In the genomic region with DNA sequence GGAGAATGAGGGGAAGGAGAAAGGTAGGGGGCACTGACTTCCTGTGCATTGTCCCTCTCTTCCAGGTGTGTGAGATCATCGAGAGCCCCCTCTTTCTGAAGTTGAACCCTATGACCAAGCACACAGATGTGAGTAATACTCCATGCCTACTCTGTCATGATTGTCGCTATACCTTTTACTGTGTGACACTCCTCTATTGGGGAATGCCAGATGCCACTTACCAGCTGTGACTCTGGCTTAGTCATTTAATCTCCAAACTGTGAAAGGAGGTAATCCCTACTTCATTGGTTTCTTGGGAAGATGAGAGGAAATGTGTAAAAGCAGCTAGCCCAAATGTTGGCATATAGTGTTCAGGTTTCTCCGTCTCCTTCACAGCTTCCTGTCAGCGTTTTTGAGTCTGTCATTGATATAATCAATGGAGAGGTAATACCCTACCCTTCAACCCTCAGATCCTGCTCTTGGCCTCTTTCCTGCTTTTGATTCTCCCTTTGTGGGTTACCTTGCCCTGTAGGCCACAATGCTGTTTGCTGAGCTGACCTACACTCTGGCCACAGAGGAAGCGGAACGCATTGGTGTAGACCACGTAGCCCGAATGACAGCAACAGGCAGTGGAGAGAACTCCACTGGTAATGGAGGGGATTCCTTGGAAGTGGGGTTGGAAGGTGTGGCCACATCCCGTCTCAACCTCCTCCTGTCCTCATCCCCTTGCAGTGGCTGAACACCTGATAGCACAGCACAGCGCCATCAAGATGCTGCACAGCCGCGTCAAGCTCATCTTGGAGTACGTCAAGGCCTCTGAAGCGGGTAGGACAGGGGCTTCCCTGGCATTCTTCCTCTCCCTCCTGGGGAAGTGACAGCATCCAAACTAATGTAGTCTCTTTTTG, we compare ENCODE assay signal across 10 cellular contexts. TPM values are rescaled to one million over a fixed set of nuclear protein-coding genes. Genes with fewer than 3 reads are reported as not detected.
A peak's percentile ranks its signal among the peaks of the same experiment; 100 is the strongest.
DNase-seq lines count a peak whose midpoint lies in the region; ATAC-seq, FAIRE-seq and TF ChIP-seq lines count a peak whose summit lies in the region.
"Had no signal": no experiment of that assay in that cellular context is flagged by ENCODE, and none has a peak within 500 bp of the region (broad histone marks: within the 10 kb centered on the region; RNA-seq: fewer than 3 reads in every experiment).

No MANE protein-coding gene starts in this region.

- CTCF ChIA-PET in CD8-positive, alpha-beta memory T cell (lab: Charles Lee): no interaction called here

- no peak overlapping the region for H3K4me3 ChIP-seq in CD8-positive, alpha-beta memory T cell (ENCODE audit: low read length)
- no peak overlapping the region for H3K4me3 ChIP-seq in tibial artery
- H3K4me3 ChIP-seq: Peyer's patch had no signal

- H3K36me3 ChIP-seq in CD8-positive, alpha-beta memory T cell (ENCODE audit: insufficient read depth, low read length): peaks cover 52% of the 10 kb centered on the region
- peaks cover 52 to 59% (median 56%) of the 10 kb centered on the region in 3 donors for H3K36me3 ChIP-seq in tibial artery

- TF ChIP-seq CTCF in HFFc6 (IDR thresholded peaks at IDR 0.05) (no peak), tibial artery (IDR thresholded peaks at IDR 0.05) (no peak)

- H3K9me3 Mint-ChIP-seq in CD8-positive, alpha-beta memory T cell: no peaks in the 10 kb centered on the region
- H3K9me3 Mint-ChIP-seq in HFFc6 (no peaks in the 10 kb centered on the region), naive B cell (peaks cover 0 to 3% (median 0%) of the 10 kb centered on the region in 7 donors)
- H3K9me3 Mint-ChIP-seq in activated T-helper 1 cell treated with anti-CD3 and anti-CD28 coated beads, Interleukin-12 subunit alpha, Interleukin-12 subunit beta, Interleukin-2, Interleukin-4 antibody, amounts not matched to agents 30 ng/mL and 10 ng/mL and 1 ng/mL, durations not matched to agents 14 hours and 24 hours and 36 hours: no peaks in the 10 kb centered on the region

- no peak overlapping the region for H3K27ac ChIP-seq in CD8-positive, alpha-beta memory T cell (ENCODE audit: low read depth, low read length)
- H3K27ac ChIP-seq in tibial artery: no peak overlapping the region
- H3K27ac ChIP-seq: Peyer's patch had no signal

- FAIRE-seq in frontal cortex (lab: Jason Lieb, UNC): no peak
- FAIRE-seq: keratinocyte had no signal

- H3K27me3 Mint-ChIP-seq in CD8-positive, alpha-beta memory T cell: peaks cover 0 to 9% of the 10 kb centered on the region in 2 donors
- peaks cover 2% of the 10 kb centered on the region for H3K27me3 Mint-ChIP-seq in HFFc6 (ENCODE audit: insufficient read depth)
- peaks cover 3% of the 10 kb centered on the region for H3K27me3 Mint-ChIP-seq in activated T-helper 1 cell treated with anti-CD3 and anti-CD28 coated beads, Interleukin-12 subunit alpha, Interleukin-12 subunit beta, Interleukin-2, Interleukin-4 antibody, amounts not matched to agents 30 ng/mL and 10 ng/mL and 1 ng/mL, durations not matched to agents 14 hours and 24 hours and 36 hours (ENCODE audit: insufficient read depth)
- no peaks in the 10 kb centered on the region for H3K27me3 Mint-ChIP-seq in naive B cell

- ATAC-seq in naive B cell (ENCODE audit: low read depth in 2 of 2) (no peak), Right ventricle myocardium superior (ENCODE audit: poor library complexity) (no peak)

- peaks cover 10 to 35% (median 21%) of the 10 kb centered on the region in 3 donors for H3K4me1 Mint-ChIP-seq in CD8-positive, alpha-beta memory T cell
- H3K4me1 Mint-ChIP-seq in HFFc6 (ENCODE audit: low read depth): peaks cover 78% of the 10 kb centered on the region
- H3K4me1 Mint-ChIP-seq in activated T-helper 1 cell treated with anti-CD3 and anti-CD28 coated beads, Interleukin-12 subunit alpha, Interleukin-12 subunit beta, Interleukin-2, Interleukin-4 antibody, amounts not matched to agents 30 ng/mL and 10 ng/mL and 1 ng/mL, durations not matched to agents 14 hours and 24 hours and 36 hours (ENCODE audit: low read depth): peaks cover 31% of the 10 kb centered on the region
- H3K4me1 Mint-ChIP-seq in naive B cell: peaks cover 12 to 39% (median 17%) of the 10 kb centered on the region in 3 donors

- peak overlapping the region in 6 of 7 donors; percentile 18 to 92 (median 74) for H3K4me3 Mint-ChIP-seq in CD8-positive, alpha-beta memory T cell
- peak overlapping the region; percentile 92 for H3K4me3 Mint-ChIP-seq in HFFc6
- peak overlapping the region; percentile 90 for H3K4me3 Mint-ChIP-seq in activated T-helper 1 cell treated with anti-CD3 and anti-CD28 coated beads, Interleukin-12 subunit alpha, Interleukin-12 subunit beta, Interleukin-2, Interleukin-4 antibody, amounts not matched to agents 30 ng/mL and 10 ng/mL and 1 ng/mL, durations not matched to agents 14 hours and 24 hours and 36 hours
- peak overlapping the region in 6 of 8 donors; percentile 57 to 90 (median 88) for H3K4me3 Mint-ChIP-seq in naive B cell

- peak overlapping the region in 6 of 8 donors; percentile 10 to 94 (median 63) for H3K27ac Mint-ChIP-seq in CD8-positive, alpha-beta memory T cell
- H3K27ac Mint-ChIP-seq in HFFc6: peak overlapping the region; percentile 90
- H3K27ac Mint-ChIP-seq in activated T-helper 1 cell treated with anti-CD3 and anti-CD28 coated beads, Interleukin-12 subunit alpha, Interleukin-12 subunit beta, Interleukin-2, Interleukin-4 antibody, amounts not matched to agents 30 ng/mL and 10 ng/mL and 1 ng/mL, durations not matched to agents 14 hours and 24 hours and 36 hours: peak overlapping the region; percentile 3
- H3K27ac Mint-ChIP-seq in naive B cell: peak overlapping the region in 3 of 6 donors; percentile 42 to 93 (median 43)

- H3K36me3 Mint-ChIP-seq in CD8-positive, alpha-beta memory T cell: peaks cover 9 to 64% (median 13%) of the 10 kb centered on the region in 3 donors
- peaks cover 46% of the 10 kb centered on the region for H3K36me3 Mint-ChIP-seq in HFFc6 (ENCODE audit: low read depth)
- H3K36me3 Mint-ChIP-seq in activated T-helper 1 cell treated with anti-CD3 and anti-CD28 coated beads, Interleukin-12 subunit alpha, Interleukin-12 subunit beta, Interleukin-2, Interleukin-4 antibody, amounts not matched to agents 30 ng/mL and 10 ng/mL and 1 ng/mL, durations not matched to agents 14 hours and 24 hours and 36 hours (ENCODE audit: low read depth): peaks cover 51% of the 10 kb centered on the region
- H3K36me3 Mint-ChIP-seq in naive B cell: peaks cover 11 to 21% of the 10 kb centered on the region in 2 donors

- peaks cover 21% of the 10 kb centered on the region for H3K4me1 ChIP-seq in CD8-positive, alpha-beta memory T cell (ENCODE audit: insufficient read depth, low read length)
- peaks cover 0 to 25% (median 12%) of the 10 kb centered on the region in 4 donors for H3K4me1 ChIP-seq in tibial artery

- DNase-seq in CD8-positive, alpha-beta memory T cell: no peak
- DNase-seq in HFFc6: peak; percentile 35
- no peak for DNase-seq in activated T-helper 1 cell treated with anti-CD3 and anti-CD28 coated beads, Interleukin-12 subunit alpha, Interleukin-12 subunit beta, Interleukin-2, Interleukin-4 antibody, amounts not matched to agents 30 ng/mL and 10 ng/mL and 1 ng/mL, durations not matched to agents 14 hours and 24 hours and 36 hours (ENCODE audit: low spot score)
- no peak for DNase-seq in naive B cell
- no peak for DNase-seq in frontal cortex (ENCODE audit: low spot score in 2 of 2)
- no peak for DNase-seq in tibial artery
- DNase-seq in kidney glomerular epithelial cell (lab: John Stamatoyannopoulos, UW): no peak
- DNase-seq in Right ventricle myocardium superior: no peak
- DNase-seq: Peyer's patch had no signal

- H3K27me3 ChIP-seq in CD8-positive, alpha-beta memory T cell (ENCODE audit: insufficient read depth, low read length, poor library complexity, severe bottlenecking): no peaks in the 10 kb centered on the region
- no peaks in the 10 kb centered on the region for H3K27me3 ChIP-seq in tibial artery
- H3K27me3 ChIP-seq: Peyer's patch had no signal

- intact Hi-C loops in activated T-helper 1 cell treated with anti-CD3 and anti-CD28 coated beads, Interleukin-12 subunit alpha, Interleukin-12 subunit beta, Interleukin-2, Interleukin-4 antibody, amounts not matched to agents 30 ng/mL and 10 ng/mL and 1 ng/mL, durations not matched to agents 14 hours and 24 hours and 36 hours (cut with micrococcal nuclease): no loop called here
- intact Hi-C loops in tibial artery (cut with DNase I; ENCODE audit: low total_unique reads) (no loop called here), Right ventricle myocardium superior (cut with DNase I) (no loop called here)

- POLR2A ChIA-PET in CD8-positive, alpha-beta memory T cell (lab: Charles Lee): interaction anchor here (0.5 to 1.9 kb wide), 3 partner anchors 8 to 429 kb away, joined by 3 to 7 read pairs (median 3); a partner anchor contains a TSS

- H3K9me3 ChIP-seq in CD8-positive, alpha-beta memory T cell (ENCODE audit: low read length): no peaks in the 10 kb centered on the region
- no peaks in the 10 kb centered on the region for H3K9me3 ChIP-seq in tibial artery
- H3K9me3 ChIP-seq: Peyer's patch had no signal

RNA-seq across cellular contexts. Expression of a gene that starts 2.0 kb away (rescaled TPM):
- total RNA-seq in CD8-positive, alpha-beta memory T cell: 100 to 1,000 TPM; 110 to 111 TPM
- 144 TPM for polyA plus RNA-seq in CD8-positive, alpha-beta memory T cell
- total RNA-seq in HFFc6 (2021; fragmentation: NEBNext Ultra II Directional; extraction: Animal tissue kit (Norgen Biotek cat#: 25700)): 100 to 1,000 TPM; 253 to 334 (median 302) TPM
- 101 and 115 TPM in 2 replicates for total RNA-seq in activated T-helper 1 cell treated with anti-CD3 and anti-CD28 coated beads, Interleukin-12 subunit alpha, Interleukin-12 subunit beta, Interleukin-2, Interleukin-4 antibody, amounts not matched to agents 30 ng/mL and 10 ng/mL and 1 ng/mL, durations not matched to agents 14 hours and 24 hours and 36 hours
- polyA plus RNA-seq in naive B cell (ENCODE audit: low read depth in 6 of 6): 100 to 1,000 TPM; 109 to 249 (median 128) TPM
- 40.4 TPM for total RNA-seq in frontal cortex
- total RNA-seq in Right ventricle myocardium superior: 107 TPM

RNA-seq across cellular contexts. Expression of a gene that starts 9.2 kb away (rescaled TPM):
- total RNA-seq in CD8-positive, alpha-beta memory T cell: 10 to 100 TPM; 26.8 to 27.9 TPM
- polyA plus RNA-seq in CD8-positive, alpha-beta memory T cell: 29.8 TPM
- total RNA-seq in HFFc6 (2021; fragmentation: NEBNext Ultra II Directional; extraction: Animal tissue kit (Norgen Biotek cat#: 25700)): 10 to 100 TPM; 16.5 to 19.4 (median 18.3) TPM
- 24.6 and 26.1 TPM in 2 replicates for total RNA-seq in activated T-helper 1 cell treated with anti-CD3 and anti-CD28 coated beads, Interleukin-12 subunit alpha, Interleukin-12 subunit beta, Interleukin-2, Interleukin-4 antibody, amounts not matched to agents 30 ng/mL and 10 ng/mL and 1 ng/mL, durations not matched to agents 14 hours and 24 hours and 36 hours
- polyA plus RNA-seq in naive B cell (ENCODE audit: low read depth in 6 of 6): 10 to 100 TPM; 14.6 to 34.4 (median 21.8) TPM
- total RNA-seq in frontal cortex (44.4 TPM), Right ventricle myocardium superior (12.0 TPM)

RNA-seq across cellular contexts. Expression of a gene that starts 10.4 kb away (rescaled TPM):
- total RNA-seq in CD8-positive, alpha-beta memory T cell: 100 to 1,000 TPM; 440 to 452 TPM
- 28.9 TPM for polyA plus RNA-seq in CD8-positive, alpha-beta memory T cell
- total RNA-seq in HFFc6 (2021; fragmentation: NEBNext Ultra II Directional; extraction: Animal tissue kit (Norgen Biotek cat#: 25700)): 100 to 1,000 TPM in 5 of 6 experiments, 10 to 100 TPM in 1; 70.9 to 139 (median 124) TPM
- total RNA-seq in activated T-helper 1 cell treated with anti-CD3 and anti-CD28 coated beads, Interleukin-12 subunit alpha, Interleukin-12 subunit beta, Interleukin-2, Interleukin-4 antibody, amounts not matched to agents 30 ng/mL and 10 ng/mL and 1 ng/mL, durations not matched to agents 14 hours and 24 hours and 36 hours: 447 and 452 TPM in 2 replicates
- polyA plus RNA-seq in naive B cell (ENCODE audit: low read depth in 6 of 6): 10 to 100 TPM; 39.0 to 59.9 (median 47.1) TPM
- 35.9 TPM for total RNA-seq in frontal cortex
- 21.6 TPM for total RNA-seq in Right ventricle myocardium superior

RNA-seq across cellular contexts. Expression of a gene that starts 10.7 kb away (rescaled TPM):
- total RNA-seq in CD8-positive, alpha-beta memory T cell: 10 to 100 TPM; 13.8 to 17.3 TPM
- 5.2 TPM for polyA plus RNA-seq in CD8-positive, alpha-beta memory T cell
- total RNA-seq in HFFc6 (2021; fragmentation: NEBNext Ultra II Directional; extraction: Animal tissue kit (Norgen Biotek cat#: 25700)): 10 to 100 TPM; 20.2 to 24.5 (median 21.9) TPM
- 12.3 and 15.9 TPM in 2 replicates for total RNA-seq in activated T-helper 1 cell treated with anti-CD3 and anti-CD28 coated beads, Interleukin-12 subunit alpha, Interleukin-12 subunit beta, Interleukin-2, Interleukin-4 antibody, amounts not matched to agents 30 ng/mL and 10 ng/mL and 1 ng/mL, durations not matched to agents 14 hours and 24 hours and 36 hours
- 1 to 10 TPM; 3.3 to 6.8 (median 5.6) TPM for polyA plus RNA-seq in naive B cell (ENCODE audit: low read depth in 6 of 6)
- total RNA-seq in frontal cortex (24.9 TPM), Right ventricle myocardium superior (13.4 TPM)

RNA-seq across cellular contexts. Expression of a gene that starts 28.4 kb away (rescaled TPM):
- total RNA-seq in CD8-positive, alpha-beta memory T cell: 10 to 100 TPM; 75.7 to 82.3 TPM
- polyA plus RNA-seq in CD8-positive, alpha-beta memory T cell: 39.8 TPM
- 10 to 100 TPM; 66.4 to 78.6 (median 77.4) TPM for total RNA-seq in HFFc6 (2021; fragmentation: NEBNext Ultra II Directional; extraction: Animal tissue kit (Norgen Biotek cat#: 25700))
- 72.9 and 79.2 TPM in 2 replicates for total RNA-seq in activated T-helper 1 cell treated with anti-CD3 and anti-CD28 coated beads, Interleukin-12 subunit alpha, Interleukin-12 subunit beta, Interleukin-2, Interleukin-4 antibody, amounts not matched to agents 30 ng/mL and 10 ng/mL and 1 ng/mL, durations not matched to agents 14 hours and 24 hours and 36 hours
- 10 to 100 TPM; 16.8 to 32.2 (median 21.6) TPM for polyA plus RNA-seq in naive B cell (ENCODE audit: low read depth in 6 of 6)
- 17.5 TPM for total RNA-seq in frontal cortex
- total RNA-seq in Right ventricle myocardium superior: 35.8 TPM
